ENCODE assay signal across 8 cellular contexts in genomic region chr5:42951847-42952411, GRCh38.
A peak's percentile ranks its signal among the peaks of the same experiment; 100 is the strongest.
DNase-seq lines count a peak whose midpoint lies in the region; ATAC-seq lines count a peak whose summit lies in the region.

No MANE protein-coding gene starts in this region.

- DNase-seq in NCI-H82 (lab: John Stamatoyannopoulos, UW) (peak; percentile 38), NCI-H82 treated with DMSO at 0.1 percent for 48 hours (lab: John Stamatoyannopoulos, UW; ENCODE audit: unreplicated experiment) (no peak), T-helper 9 cell (peak; percentile 49), naive B cell (peak; percentile 46), hippocampal formation (lab: John Stamatoyannopoulos, UW) (no peak)
- peak; percentile 71 for DNase-seq in central memory CD4-positive, alpha-beta T cell

- H3K4me3 Mint-ChIP-seq in naive B cell: peak overlapping the region; percentile 95 to 99 (median 97)

- H3K27me3 Mint-ChIP-seq in naive B cell: no peaks in the 10 kb centered on the region

- H3K9me3 ChIP-seq in thymus (ENCODE audit: control insufficient read depth): no peaks in the 10 kb centered on the region

- H3K36me3 ChIP-seq in thymus (ENCODE audit: control insufficient read depth, insufficient read depth): no peaks in the 10 kb centered on the region

- H3K27me3 ChIP-seq in thymus (ENCODE audit: control insufficient read depth, insufficient read depth): peaks cover 2% of the 10 kb centered on the region

- no peaks in the 10 kb centered on the region for H3K36me3 Mint-ChIP-seq in naive B cell

- under 1% methylated on average over 37 of the region's 37 CpGs for WGBS in thymus

- H3K4me3 ChIP-seq in thymus (ENCODE audit: low read length): peak overlapping the region; percentile 67

- H3K27ac Mint-ChIP-seq in naive B cell: peak overlapping the region; percentile 98 to 99 (median 99)

- peak overlapping the region; percentile 90 for H3K27ac ChIP-seq in thymus (ENCODE audit: low read depth)

- H3K9me3 Mint-ChIP-seq in naive B cell: no peaks in the 10 kb centered on the region

- ATAC-seq in HG03097 (IDR thresholded peaks at IDR 0.05; ENCODE audit: low FRiP score, unreplicated experiment) (peak; percentile 19), naive B cell (ENCODE audit: low read depth in 2 of 2) (peak; percentile 4 to 5)

- H3K4me1 Mint-ChIP-seq in naive B cell: peaks cover 17 to 36% (median 28%) of the 10 kb centered on the region in 3 donors

- H3K4me1 ChIP-seq in thymus (ENCODE audit: control insufficient read depth, insufficient read depth, low read length): peaks cover 2% of the 10 kb centered on the region

Comparison
In these comparisons a context has a peak if more than half of its experiments do, and no peak if none do; other contexts are left out.
1. DNase-seq: peak in NCI-H82 (single experiment), T-helper 9 cell (single experiment), central memory CD4-positive, alpha-beta T cell (single experiment) and naive B cell (single experiment); none in NCI-H82 treated with DMSO at 0.1 percent for 48 hours (single experiment) and hippocampal formation (0 of 2).